Comparison of ENCODE assay signal across 8 cellular contexts in the genomic region with DNA sequence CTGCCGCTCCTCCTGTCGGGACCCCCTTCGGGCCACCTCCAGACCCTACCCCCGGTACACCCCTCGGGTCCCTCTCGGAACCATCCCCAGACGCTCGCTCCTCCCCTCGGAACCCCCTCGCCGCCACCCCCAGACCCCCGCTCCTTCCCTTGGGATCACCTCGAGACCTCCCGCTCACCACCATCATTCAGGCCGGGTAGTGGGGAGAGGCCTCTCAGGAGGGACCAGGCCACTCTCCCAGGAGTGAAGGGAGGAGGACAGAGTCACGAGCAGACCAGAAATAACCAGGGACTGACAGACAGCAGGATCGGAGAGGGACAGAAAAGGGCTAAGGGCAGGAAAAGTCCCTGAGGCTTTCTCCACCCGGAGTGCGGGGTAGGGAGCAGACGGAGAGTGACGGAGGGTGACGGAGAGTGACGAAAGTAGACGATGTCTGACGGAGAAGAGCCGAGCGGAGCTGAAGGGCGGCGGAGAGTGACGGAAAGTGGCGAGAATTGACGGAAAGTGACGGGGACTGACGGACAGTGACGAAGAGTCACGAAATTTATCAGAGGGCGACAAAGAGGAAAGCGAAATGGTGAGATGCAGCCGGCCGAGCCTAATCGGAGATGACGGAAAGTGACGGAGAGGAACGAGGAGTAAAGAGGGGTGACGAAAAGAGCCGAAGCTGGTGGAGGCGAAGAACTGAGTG. TPM values are rescaled to one million over a fixed set of nuclear protein-coding genes. Genes with fewer than 3 reads are reported as not detected.
DNase-seq lines count a peak whose midpoint lies in the region; ATAC-seq and TF ChIP-seq lines count a peak whose summit lies in the region.
"Not testable (repeated sequence)": the region's sequence is repeated elsewhere in the genome, so short reads cannot be mapped to it uniquely, and the experiment has no call there.

No MANE protein-coding gene starts in this region.

- intact Hi-C loops in right lobe of liver (cut with DNase I) = not testable (repeated sequence)

- not testable (repeated sequence) for H3K27ac Mint-ChIP-seq in activated CD8-positive, alpha-beta memory T cell treated with anti-CD3 and anti-CD28 coated beads, Interleukin-2, amount 10 ng/mL, durations not matched to agents 7 days and 5 days; neural progenitor cell; stimulated activated naive CD8-positive, alpha-beta T cell treated with anti-CD3 and anti-CD28 coated beads, Interleukin-15, amount 100 ng/mL, for 72 hours

- not testable (repeated sequence) for H3K36me3 ChIP-seq in DND-41 (ENCODE audit: insufficient read depth, low read length); HUES6 (ENCODE audit: control insufficient read depth, insufficient read depth, low read length); right lobe of liver; neural progenitor cell

- not testable (repeated sequence) for H3K27me3 Mint-ChIP-seq in activated CD8-positive, alpha-beta memory T cell treated with anti-CD3 and anti-CD28 coated beads, Interleukin-2, amount 10 ng/mL, durations not matched to agents 7 days and 5 days; neural progenitor cell (ENCODE audit: insufficient read depth, low read depth); stimulated activated naive CD8-positive, alpha-beta T cell treated with anti-CD3 and anti-CD28 coated beads, Interleukin-15, amount 100 ng/mL, for 72 hours

- H3K36me3 Mint-ChIP-seq in activated CD8-positive, alpha-beta memory T cell treated with anti-CD3 and anti-CD28 coated beads, Interleukin-2, amount 10 ng/mL, durations not matched to agents 7 days and 5 days; neural progenitor cell: not testable (repeated sequence)

- H3K27ac ChIP-seq in DND-41 (ENCODE audit: low read length); HUES6 (ENCODE audit: low read depth, low read length); foreskin keratinocyte; right lobe of liver; neural progenitor cell: not testable (repeated sequence)

- not testable (repeated sequence) for H4K20me1 ChIP-seq in DND-41 (ENCODE audit: insufficient read depth, low read length); neural progenitor cell (ENCODE audit: low read depth)

- H3K4me3 Mint-ChIP-seq in activated CD8-positive, alpha-beta memory T cell treated with anti-CD3 and anti-CD28 coated beads, Interleukin-2, amount 10 ng/mL, durations not matched to agents 7 days and 5 days; stimulated activated naive CD8-positive, alpha-beta T cell treated with anti-CD3 and anti-CD28 coated beads, Interleukin-15, amount 100 ng/mL, for 72 hours: not testable (repeated sequence)
- peak overlapping the region; percentile 80 for H3K4me3 Mint-ChIP-seq in neural progenitor cell

- ATAC-seq in DND-41 (ENCODE audit: insufficient read depth, low read depth) (peak; percentile 80), HG02588 (IDR thresholded peaks at IDR 0.05; ENCODE audit: unreplicated experiment) (peak; percentile 64), foreskin keratinocyte (peak; percentile 47), right lobe of liver (peak; percentile 53 to 85 (median 80))
- ATAC-seq in activated CD8-positive, alpha-beta memory T cell treated with anti-CD3 and anti-CD28 coated beads, Interleukin-2, amount 10 ng/mL, durations not matched to agents 7 days and 5 days = peak; percentile 80
- peak; percentile 63 for ATAC-seq in stimulated activated naive CD8-positive, alpha-beta T cell treated with anti-CD3 and anti-CD28 coated beads, Interleukin-15, amount 100 ng/mL, for 72 hours

- not testable (repeated sequence) for H3K9me3 Mint-ChIP-seq in activated CD8-positive, alpha-beta memory T cell treated with anti-CD3 and anti-CD28 coated beads, Interleukin-2, amount 10 ng/mL, durations not matched to agents 7 days and 5 days (ENCODE audit: low read depth); neural progenitor cell; stimulated activated naive CD8-positive, alpha-beta T cell treated with anti-CD3 and anti-CD28 coated beads, Interleukin-15, amount 100 ng/mL, for 72 hours

- not testable (repeated sequence) for TF ChIP-seq POLR2A in right lobe of liver (IDR thresholded peaks at IDR 0.05)

- CTCF ChIA-PET in activated CD8-positive, alpha-beta memory T cell treated with anti-CD3 and anti-CD28 coated beads, Interleukin-2, amount 10 ng/mL, durations not matched to agents 7 days and 5 days (lab: Charles Lee) = not testable (repeated sequence)

- not testable (repeated sequence) for H3K27me3 ChIP-seq in DND-41 (ENCODE audit: insufficient read depth, low read length, poor library complexity); HUES6 (ENCODE audit: control insufficient read depth, insufficient read depth, low read length); foreskin keratinocyte; right lobe of liver; neural progenitor cell

- not testable (repeated sequence) for H3F3A ChIP-seq in neural progenitor cell (ENCODE audit: low read depth)

- H3K4me1 Mint-ChIP-seq in activated CD8-positive, alpha-beta memory T cell treated with anti-CD3 and anti-CD28 coated beads, Interleukin-2, amount 10 ng/mL, durations not matched to agents 7 days and 5 days; neural progenitor cell; stimulated activated naive CD8-positive, alpha-beta T cell treated with anti-CD3 and anti-CD28 coated beads, Interleukin-15, amount 100 ng/mL, for 72 hours: not testable (repeated sequence)

- H3K79me2 ChIP-seq in DND-41 (ENCODE audit: insufficient read depth, low read length); neural progenitor cell (ENCODE audit: low read depth): not testable (repeated sequence)

- DNase-seq in DND-41; activated CD8-positive, alpha-beta memory T cell treated with anti-CD3 and anti-CD28 coated beads, Interleukin-2, amount 10 ng/mL, durations not matched to agents 7 days and 5 days; foreskin keratinocyte; right lobe of liver; stimulated activated naive CD8-positive, alpha-beta T cell treated with anti-CD3 and anti-CD28 coated beads, Interleukin-15, amount 100 ng/mL, for 72 hours: not testable (repeated sequence)
- DNase-seq in neural progenitor cell (ENCODE audit: low spot score) = peak; percentile 37

- not testable (repeated sequence) for TF ChIP-seq CTCF in DND-41 (IDR thresholded peaks at IDR 0.05; ENCODE audit: borderline replicate concordance, extremely low read depth, low read length, poor library complexity, severe bottlenecking); foreskin keratinocyte (conservative IDR thresholded peaks at IDR 0.05); right lobe of liver (IDR thresholded peaks at IDR 0.05); neural progenitor cell (IDR thresholded peaks at IDR 0.05)

- not testable (repeated sequence) for H3K4me2 ChIP-seq in DND-41 (ENCODE audit: insufficient read depth, low read length)
- H3K4me2 ChIP-seq in neural progenitor cell = peak overlapping the region; percentile 67

- not testable (repeated sequence) for H2AFZ ChIP-seq in DND-41 (ENCODE audit: low read depth, low read length); neural progenitor cell (replicated peaks)

- not testable (repeated sequence) for H3K4me1 ChIP-seq in DND-41 (ENCODE audit: insufficient read depth, low read length); HUES6 (ENCODE audit: control insufficient read depth, insufficient read depth, low read length); foreskin keratinocyte; right lobe of liver; neural progenitor cell

- not testable (repeated sequence) for H3K9me3 ChIP-seq in DND-41 (ENCODE audit: insufficient read depth, low read length, severe bottlenecking); HUES6 (ENCODE audit: control insufficient read depth, insufficient read depth, low read depth, low read length); right lobe of liver; neural progenitor cell (ENCODE audit: low read depth)

- not testable (repeated sequence) for H3K4me3 ChIP-seq in DND-41 (ENCODE audit: low read depth in 1 of 2, low read length in 2 of 2); right lobe of liver
- H3K4me3 ChIP-seq in HUES6 (ENCODE audit: low read depth, low read length) (peak overlapping the region; percentile 53), neural progenitor cell (peak overlapping the region; percentile 46)

- not testable (repeated sequence) for H3K9ac ChIP-seq in DND-41 (ENCODE audit: low read depth, low read length); HUES6 (ENCODE audit: low read length); neural progenitor cell

- no CpG with 5 or more reads among the region's 47 CpGs for WGBS in right lobe of liver (ENCODE audit: insufficient coverage, low coverage, low lambda C conversion rate, missing lambda C conversion rate)

RNA-seq across cellular contexts. Expression of gene PLCXD1, which starts 54.6 kb away (rescaled TPM):
- total RNA-seq in activated CD8-positive, alpha-beta memory T cell treated with anti-CD3 and anti-CD28 coated beads, Interleukin-2, amount 10 ng/mL, durations not matched to agents 7 days and 5 days = 10 to 100 TPM; 41.1 to 67.9 TPM
- total RNA-seq in foreskin keratinocyte (15.1 and 20.5 TPM in 2 replicates), right lobe of liver (10 to 100 TPM in 1 of 6 experiments, 1 to 10 TPM in 5; 3.4 to 11.2 (median 5.1) TPM), neural progenitor cell (ENCODE audit: low replicate concordance) (25.7 and 76.4 TPM in 2 replicates)
- polyA plus RNA-seq in foreskin keratinocyte = 10.6 and 15.1 TPM in 2 replicates
